10 cellular contexts compared by ENCODE assay signal in the genomic region with DNA sequence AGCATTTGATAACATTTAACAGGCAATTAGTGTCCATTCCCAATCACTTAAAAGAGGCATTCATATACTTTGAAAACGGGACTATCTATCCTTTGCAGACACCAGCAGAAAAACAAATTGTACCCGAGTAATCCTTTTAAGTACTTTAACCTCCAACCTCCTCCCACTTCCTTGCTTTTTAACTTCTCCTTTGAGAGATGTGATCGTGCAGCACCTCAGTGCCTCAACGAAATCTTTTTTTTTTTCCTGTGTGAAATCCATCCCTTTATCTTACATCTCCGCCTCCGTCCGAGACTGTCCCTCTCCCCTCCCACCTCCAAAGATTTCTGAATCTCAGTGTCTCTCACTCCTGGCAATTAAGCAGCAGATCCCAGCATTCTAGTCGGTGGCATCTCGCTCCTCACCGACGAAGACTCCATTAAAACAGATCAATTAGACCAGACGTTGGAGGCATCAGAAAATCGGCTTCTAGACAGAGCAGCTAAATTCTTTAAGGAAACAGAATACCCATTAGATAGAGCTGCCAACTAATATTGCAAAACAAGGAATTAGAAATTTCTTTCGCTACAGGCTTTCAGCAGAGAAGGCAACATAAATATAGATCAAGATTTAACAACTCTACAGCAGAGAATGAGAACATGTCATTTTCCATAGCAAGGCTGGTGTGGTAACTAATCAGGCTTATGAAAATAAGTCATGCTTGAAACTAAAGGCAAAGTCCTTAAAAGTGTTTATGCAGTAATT. TPM values are rescaled to one million over a fixed set of nuclear protein-coding genes. Genes with fewer than 3 reads are reported as not detected.
A peak's percentile ranks its signal among the peaks of the same experiment; 100 is the strongest.
DNase-seq lines count a peak whose midpoint lies in the region; ATAC-seq, FAIRE-seq and TF ChIP-seq lines count a peak whose summit lies in the region.
"Had no signal": no experiment of that assay in that cellular context is flagged by ENCODE, and none has a peak within 500 bp of the region (broad histone marks: within the 10 kb centered on the region; RNA-seq: fewer than 3 reads in every experiment).

No MANE protein-coding gene starts in this region.

- H3K27ac ChIP-seq in trophoblast cell (ENCODE audit: low read depth, low read length): no peak overlapping the region
- H3K27ac ChIP-seq: uterus had no signal

- no peak for TF ChIP-seq CTCF in D721Med (IDR thresholded peaks at IDR 0.05; ENCODE audit: insufficient read depth, missing control alignments)

- H3K18ac ChIP-seq in trophoblast cell (ENCODE audit: low read length): no peak overlapping the region

- H2BK12ac ChIP-seq in trophoblast cell (ENCODE audit: low read length): no peak overlapping the region

- no peak for ATAC-seq in HG02588 (IDR thresholded peaks at IDR 0.05; ENCODE audit: unreplicated experiment)

- WGBS in trophoblast cell (ENCODE audit: extremely low coverage, insufficient coverage, insufficient read length): no CpG with 5 or more reads among the region's 14 CpGs

- H3K9ac ChIP-seq in ES-I3 (ENCODE audit: low read depth, low read length) (peak overlapping the region; percentile 61; the same call in 1 of the 2 replicates), trophoblast cell (ENCODE audit: low read length) (no peak overlapping the region)

- H3K4me1 ChIP-seq in ES-I3 (ENCODE audit: insufficient read depth, low read length) (no peaks in the 10 kb centered on the region; the same call in 1 of the 2 replicates), trophoblast cell (ENCODE audit: control insufficient read depth in 1 of 2, insufficient read depth in 2 of 2, low read length in 2 of 2) (peaks cover 12 to 13% of the 10 kb centered on the region in 2 experiments)

- DNase-seq in MV-4-11 (lab: John Stamatoyannopoulos, UW): peak; percentile 20
- peak; percentile 3 for DNase-seq in dermis blood vessel endothelial cell
- DNase-seq in trophoblast cell: no peak
- no peak for DNase-seq in D721Med (ENCODE audit: insufficient read length, low spot score)
- no peak for DNase-seq in OCI-M2 (lab: John Stamatoyannopoulos, UW; ENCODE audit: unreplicated experiment)
- DNase-seq: Karpas-422 had no signal

- no peak overlapping the region for H2AK5ac ChIP-seq in trophoblast cell (ENCODE audit: low read length)

- no peak overlapping the region for H4K8ac ChIP-seq in trophoblast cell (ENCODE audit: low read depth, low read length)

- H2BK120ac ChIP-seq in trophoblast cell (ENCODE audit: insufficient read depth, low read length, poor library complexity): no peak overlapping the region

- H2AFZ ChIP-seq in trophoblast cell (ENCODE audit: insufficient read depth, low read length, poor library complexity): no peak overlapping the region

- H3K4me3 ChIP-seq in trophoblast cell (ENCODE audit: low read depth, low read length): no peak overlapping the region

- no peak overlapping the region for H2BK5ac ChIP-seq in trophoblast cell (ENCODE audit: low read depth, low read length, poor library complexity)

- no peak overlapping the region for H3K4ac ChIP-seq in trophoblast cell (ENCODE audit: low read depth, low read length)

- peaks cover 36% of the 10 kb centered on the region for H3K27me3 ChIP-seq in trophoblast cell (ENCODE audit: insufficient read depth, low read length)

- H4K12ac ChIP-seq in trophoblast cell (ENCODE audit: low read depth, low read length): no peak overlapping the region

- no peaks in the 10 kb centered on the region for H3K36me3 ChIP-seq in ES-I3 (ENCODE audit: insufficient read depth, low read length)
- no peaks in the 10 kb centered on the region for H3K36me3 ChIP-seq in trophoblast cell (ENCODE audit: control insufficient read depth in 1 of 2, insufficient read depth in 2 of 2, low read length in 2 of 2)
- H3K36me3 ChIP-seq: uterus had no signal

- H4K91ac ChIP-seq in trophoblast cell (ENCODE audit: low read depth, low read length): no peak overlapping the region

- H3K14ac ChIP-seq in trophoblast cell (ENCODE audit: low read length): no peak overlapping the region

- H3K79me2 ChIP-seq in trophoblast cell (ENCODE audit: control insufficient read depth, insufficient read depth, low read length, poor library complexity): no peaks in the 10 kb centered on the region

- H3K9me3 ChIP-seq in ES-I3 (ENCODE audit: control insufficient read depth, insufficient read depth, low read length) (no peaks in the 10 kb centered on the region), trophoblast cell (ENCODE audit: insufficient read depth, low read depth, low read length) (no peaks in the 10 kb centered on the region)
- H3K9me3 ChIP-seq: uterus had no signal

- FAIRE-seq in D721Med (lab: Jason Lieb, UNC): no peak

- H3K23ac ChIP-seq in trophoblast cell (ENCODE audit: low read length): peak overlapping the region; percentile 37

- no peaks in the 10 kb centered on the region for H3K79me1 ChIP-seq in trophoblast cell (ENCODE audit: low read length)

- peak overlapping the region; percentile 38 for H3K4me2 ChIP-seq in trophoblast cell (ENCODE audit: low read length)

RNA-seq across cellular contexts. Expression of gene TMEFF2, which starts 1.9 kb away (rescaled TPM):
- total RNA-seq in dermis blood vessel endothelial cell: 0.05 TPM in 1 of 2 replicates, not detected in the other
- 0.24 and 0.29 TPM in 2 replicates for polyA plus RNA-seq in trophoblast cell (2013)
- total RNA-seq: mesenteric fat pad had no signal

Comparison
In these comparisons a context has a peak if more than half of its experiments do, and no peak if none do; other contexts are left out.
1. DNase-seq: peak in MV-4-11 (single experiment) and dermis blood vessel endothelial cell (single experiment); none in trophoblast cell (0 of 2), D721Med (single experiment) and OCI-M2 (single experiment).